1 cellular context compared by ENCODE assay signal in the genomic region with DNA sequence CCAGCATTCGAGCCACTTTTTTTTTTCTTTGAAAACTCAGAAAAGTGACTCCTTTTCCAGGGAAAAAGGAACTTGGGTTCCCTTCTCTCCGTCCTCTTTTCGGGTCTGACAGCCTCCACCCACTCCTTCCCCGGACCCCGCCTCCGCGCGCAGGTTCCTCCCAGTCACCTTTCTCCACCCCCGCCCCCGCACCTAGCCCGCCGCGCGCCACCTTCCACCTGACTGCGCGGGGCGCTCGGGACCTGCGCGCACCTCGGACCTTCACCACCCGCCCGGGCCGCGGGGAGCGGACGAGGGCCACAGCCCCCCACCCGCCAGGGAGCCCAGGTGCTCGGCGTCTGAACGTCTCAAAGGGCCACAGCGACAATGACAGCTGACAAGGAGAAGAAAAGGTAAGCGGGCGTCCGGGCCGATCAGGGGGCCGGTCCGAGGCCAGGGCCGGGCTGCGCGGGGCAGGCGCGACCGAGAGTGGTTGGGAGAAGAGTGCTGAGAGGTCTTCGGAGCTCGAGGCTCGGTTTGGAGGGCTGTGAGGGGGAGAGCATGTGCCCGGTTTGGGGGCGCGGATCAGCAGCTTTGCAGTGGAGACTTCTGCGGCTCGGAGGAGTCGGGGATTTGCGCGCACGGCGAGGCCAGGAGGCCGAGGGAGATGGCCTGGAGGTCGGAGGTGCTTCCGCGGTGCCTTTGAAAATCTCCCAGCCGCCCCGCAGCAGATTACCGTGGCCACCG.
A peak's percentile ranks its signal among the peaks of the same experiment; 100 is the strongest.
TF ChIP-seq lines count a peak whose summit lies in the region.

No MANE protein-coding gene starts in this region.

TF ChIP-seq in HepG2, 621 proteins besides CTCF, POLR2A, EP300 and RAD21 (continued from another document and continues in another):
- TF ChIP-seq, protein P1, sequence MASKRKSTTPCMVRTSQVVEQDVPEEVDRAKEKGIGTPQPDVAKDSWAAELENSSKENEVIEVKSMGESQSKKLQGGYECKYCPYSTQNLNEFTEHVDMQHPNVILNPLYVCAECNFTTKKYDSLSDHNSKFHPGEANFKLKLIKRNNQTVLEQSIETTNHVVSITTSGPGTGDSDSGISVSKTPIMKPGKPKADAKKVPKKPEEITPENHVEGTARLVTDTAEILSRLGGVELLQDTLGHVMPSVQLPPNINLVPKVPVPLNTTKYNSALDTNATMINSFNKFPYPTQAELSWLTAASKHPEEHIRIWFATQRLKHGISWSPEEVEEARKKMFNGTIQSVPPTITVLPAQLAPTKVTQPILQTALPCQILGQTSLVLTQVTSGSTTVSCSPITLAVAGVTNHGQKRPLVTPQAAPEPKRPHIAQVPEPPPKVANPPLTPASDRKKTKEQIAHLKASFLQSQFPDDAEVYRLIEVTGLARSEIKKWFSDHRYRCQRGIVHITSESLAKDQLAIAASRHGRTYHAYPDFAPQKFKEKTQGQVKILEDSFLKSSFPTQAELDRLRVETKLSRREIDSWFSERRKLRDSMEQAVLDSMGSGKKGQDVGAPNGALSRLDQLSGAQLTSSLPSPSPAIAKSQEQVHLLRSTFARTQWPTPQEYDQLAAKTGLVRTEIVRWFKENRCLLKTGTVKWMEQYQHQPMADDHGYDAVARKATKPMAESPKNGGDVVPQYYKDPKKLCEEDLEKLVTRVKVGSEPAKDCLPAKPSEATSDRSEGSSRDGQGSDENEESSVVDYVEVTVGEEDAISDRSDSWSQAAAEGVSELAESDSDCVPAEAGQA (IDR thresholded peaks at IDR 0.05; ENCODE audit: low read depth) = no peak
- TF ChIP-seq, protein P1 (CRISPR knock-in tag; IDR thresholded peaks at IDR 0.05; ENCODE audit: borderline replicate concordance) = no peak
- no peak for TF ChIP-seq NCOA5 (CRISPR knock-in tag; IDR thresholded peaks at IDR 0.05)
- TF ChIP-seq, protein P2, sequence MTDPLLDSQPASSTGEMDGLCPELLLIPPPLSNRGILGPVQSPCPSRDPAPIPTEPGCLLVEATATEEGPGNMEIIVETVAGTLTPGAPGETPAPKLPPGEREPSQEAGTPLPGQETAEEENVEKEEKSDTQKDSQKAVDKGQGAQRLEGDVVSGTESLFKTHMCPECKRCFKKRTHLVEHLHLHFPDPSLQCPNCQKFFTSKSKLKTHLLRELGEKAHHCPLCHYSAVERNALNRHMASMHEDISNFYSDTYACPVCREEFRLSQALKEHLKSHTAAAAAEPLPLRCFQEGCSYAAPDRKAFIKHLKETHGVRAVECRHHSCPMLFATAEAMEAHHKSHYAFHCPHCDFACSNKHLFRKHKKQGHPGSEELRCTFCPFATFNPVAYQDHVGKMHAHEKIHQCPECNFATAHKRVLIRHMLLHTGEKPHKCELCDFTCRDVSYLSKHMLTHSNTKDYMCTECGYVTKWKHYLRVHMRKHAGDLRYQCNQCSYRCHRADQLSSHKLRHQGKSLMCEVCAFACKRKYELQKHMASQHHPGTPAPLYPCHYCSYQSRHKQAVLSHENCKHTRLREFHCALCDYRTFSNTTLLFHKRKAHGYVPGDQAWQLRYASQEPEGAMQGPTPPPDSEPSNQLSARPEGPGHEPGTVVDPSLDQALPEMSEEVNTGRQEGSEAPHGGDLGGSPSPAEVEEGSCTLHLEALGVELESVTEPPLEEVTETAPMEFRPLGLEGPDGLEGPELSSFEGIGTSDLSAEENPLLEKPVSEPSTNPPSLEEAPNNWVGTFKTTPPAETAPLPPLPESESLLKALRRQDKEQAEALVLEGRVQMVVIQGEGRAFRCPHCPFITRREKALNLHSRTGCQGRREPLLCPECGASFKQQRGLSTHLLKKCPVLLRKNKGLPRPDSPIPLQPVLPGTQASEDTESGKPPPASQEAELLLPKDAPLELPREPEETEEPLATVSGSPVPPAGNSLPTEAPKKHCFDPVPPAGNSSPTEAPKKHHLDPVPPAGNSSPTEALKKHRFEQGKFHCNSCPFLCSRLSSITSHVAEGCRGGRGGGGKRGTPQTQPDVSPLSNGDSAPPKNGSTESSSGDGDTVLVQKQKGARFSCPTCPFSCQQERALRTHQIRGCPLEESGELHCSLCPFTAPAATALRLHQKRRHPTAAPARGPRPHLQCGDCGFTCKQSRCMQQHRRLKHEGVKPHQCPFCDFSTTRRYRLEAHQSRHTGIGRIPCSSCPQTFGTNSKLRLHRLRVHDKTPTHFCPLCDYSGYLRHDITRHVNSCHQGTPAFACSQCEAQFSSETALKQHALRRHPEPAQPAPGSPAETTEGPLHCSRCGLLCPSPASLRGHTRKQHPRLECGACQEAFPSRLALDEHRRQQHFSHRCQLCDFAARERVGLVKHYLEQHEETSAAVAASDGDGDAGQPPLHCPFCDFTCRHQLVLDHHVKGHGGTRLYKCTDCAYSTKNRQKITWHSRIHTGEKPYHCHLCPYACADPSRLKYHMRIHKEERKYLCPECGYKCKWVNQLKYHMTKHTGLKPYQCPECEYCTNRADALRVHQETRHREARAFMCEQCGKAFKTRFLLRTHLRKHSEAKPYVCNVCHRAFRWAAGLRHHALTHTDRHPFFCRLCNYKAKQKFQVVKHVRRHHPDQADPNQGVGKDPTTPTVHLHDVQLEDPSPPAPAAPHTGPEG (CRISPR knock-in tag; IDR thresholded peaks at IDR 0.05) = peak; percentile 84; the same call in 1 of the 2 replicates
- TF ChIP-seq MXD4 (CRISPR knock-in tag; IDR thresholded peaks at IDR 0.05) = peak; percentile 44; the same call in 1 of the 2 replicates
- TF ChIP-seq ZBTB42 (CRISPR knock-in tag; IDR thresholded peaks at IDR 0.05) = no peak
- TF ChIP-seq, protein P3, sequence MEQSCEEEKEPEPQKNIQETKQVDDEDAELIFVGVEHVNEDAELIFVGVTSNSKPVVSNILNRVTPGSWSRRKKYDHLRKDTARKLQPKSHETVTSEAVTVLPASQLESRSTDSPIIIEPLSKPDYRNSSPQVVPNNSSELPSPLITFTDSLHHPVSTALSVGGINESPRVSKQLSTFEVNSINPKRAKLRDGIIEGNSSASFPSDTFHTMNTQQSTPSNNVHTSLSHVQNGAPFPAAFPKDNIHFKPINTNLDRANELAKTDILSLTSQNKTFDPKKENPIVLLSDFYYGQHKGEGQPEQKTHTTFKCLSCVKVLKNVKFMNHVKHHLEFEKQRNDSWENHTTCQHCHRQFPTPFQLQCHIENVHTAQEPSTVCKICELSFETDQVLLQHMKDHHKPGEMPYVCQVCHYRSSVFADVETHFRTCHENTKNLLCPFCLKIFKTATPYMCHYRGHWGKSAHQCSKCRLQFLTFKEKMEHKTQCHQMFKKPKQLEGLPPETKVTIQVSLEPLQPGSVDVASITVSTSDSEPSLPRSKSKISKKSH (CRISPR knock-in tag; IDR thresholded peaks at IDR 0.05; ENCODE audit: borderline replicate concordance) = peak; percentile 29; the same call in 1 of the 2 replicates
- TF ChIP-seq, protein P4, sequence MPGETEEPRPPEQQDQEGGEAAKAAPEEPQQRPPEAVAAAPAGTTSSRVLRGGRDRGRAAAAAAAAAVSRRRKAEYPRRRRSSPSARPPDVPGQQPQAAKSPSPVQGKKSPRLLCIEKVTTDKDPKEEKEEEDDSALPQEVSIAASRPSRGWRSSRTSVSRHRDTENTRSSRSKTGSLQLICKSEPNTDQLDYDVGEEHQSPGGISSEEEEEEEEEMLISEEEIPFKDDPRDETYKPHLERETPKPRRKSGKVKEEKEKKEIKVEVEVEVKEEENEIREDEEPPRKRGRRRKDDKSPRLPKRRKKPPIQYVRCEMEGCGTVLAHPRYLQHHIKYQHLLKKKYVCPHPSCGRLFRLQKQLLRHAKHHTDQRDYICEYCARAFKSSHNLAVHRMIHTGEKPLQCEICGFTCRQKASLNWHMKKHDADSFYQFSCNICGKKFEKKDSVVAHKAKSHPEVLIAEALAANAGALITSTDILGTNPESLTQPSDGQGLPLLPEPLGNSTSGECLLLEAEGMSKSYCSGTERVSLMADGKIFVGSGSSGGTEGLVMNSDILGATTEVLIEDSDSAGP (CRISPR knock-in tag; IDR thresholded peaks at IDR 0.05; ENCODE audit: borderline replicate concordance) = peak; percentile 86; the same call in 1 of the 2 replicates
- TF ChIP-seq, protein P5, sequence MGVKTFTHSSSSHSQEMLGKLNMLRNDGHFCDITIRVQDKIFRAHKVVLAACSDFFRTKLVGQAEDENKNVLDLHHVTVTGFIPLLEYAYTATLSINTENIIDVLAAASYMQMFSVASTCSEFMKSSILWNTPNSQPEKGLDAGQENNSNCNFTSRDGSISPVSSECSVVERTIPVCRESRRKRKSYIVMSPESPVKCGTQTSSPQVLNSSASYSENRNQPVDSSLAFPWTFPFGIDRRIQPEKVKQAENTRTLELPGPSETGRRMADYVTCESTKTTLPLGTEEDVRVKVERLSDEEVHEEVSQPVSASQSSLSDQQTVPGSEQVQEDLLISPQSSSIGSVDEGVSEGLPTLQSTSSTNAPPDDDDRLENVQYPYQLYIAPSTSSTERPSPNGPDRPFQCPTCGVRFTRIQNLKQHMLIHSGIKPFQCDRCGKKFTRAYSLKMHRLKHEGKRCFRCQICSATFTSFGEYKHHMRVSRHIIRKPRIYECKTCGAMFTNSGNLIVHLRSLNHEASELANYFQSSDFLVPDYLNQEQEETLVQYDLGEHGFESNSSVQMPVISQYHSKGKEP (CRISPR knock-in tag; IDR thresholded peaks at IDR 0.05) = no peak
- TF ChIP-seq ZNF724P (CRISPR knock-in tag; IDR thresholded peaks at IDR 0.05; ENCODE audit: borderline replicate concordance) = peak; percentile 64
- TF ChIP-seq, protein P6, sequence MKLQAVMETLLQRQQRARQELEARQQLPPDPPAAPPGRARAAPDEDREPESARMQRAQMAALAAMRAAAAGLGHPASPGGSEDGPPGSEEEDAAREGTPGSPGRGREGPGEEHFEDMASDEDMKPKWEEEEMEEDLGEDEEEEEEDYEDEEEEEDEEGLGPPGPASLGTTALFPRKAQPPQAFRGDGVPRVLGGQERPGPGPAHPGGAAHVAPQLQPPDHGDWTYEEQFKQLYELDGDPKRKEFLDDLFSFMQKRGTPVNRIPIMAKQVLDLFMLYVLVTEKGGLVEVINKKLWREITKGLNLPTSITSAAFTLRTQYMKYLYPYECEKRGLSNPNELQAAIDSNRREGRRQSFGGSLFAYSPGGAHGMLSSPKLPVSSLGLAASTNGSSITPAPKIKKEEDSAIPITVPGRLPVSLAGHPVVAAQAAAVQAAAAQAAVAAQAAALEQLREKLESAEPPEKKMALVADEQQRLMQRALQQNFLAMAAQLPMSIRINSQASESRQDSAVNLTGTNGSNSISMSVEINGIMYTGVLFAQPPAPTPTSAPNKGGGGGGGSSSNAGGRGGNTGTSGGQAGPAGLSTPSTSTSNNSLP (IDR thresholded peaks at IDR 0.05; ENCODE audit: low read depth, low read length) = no peak
- TF ChIP-seq FOXK1 (CRISPR knock-in tag; IDR thresholded peaks at IDR 0.05; ENCODE audit: borderline replicate concordance, low read depth) = 0 out of 2 replicates have a peak, but pooled peaks have one; percentile 13
- TF ChIP-seq, protein P7, sequence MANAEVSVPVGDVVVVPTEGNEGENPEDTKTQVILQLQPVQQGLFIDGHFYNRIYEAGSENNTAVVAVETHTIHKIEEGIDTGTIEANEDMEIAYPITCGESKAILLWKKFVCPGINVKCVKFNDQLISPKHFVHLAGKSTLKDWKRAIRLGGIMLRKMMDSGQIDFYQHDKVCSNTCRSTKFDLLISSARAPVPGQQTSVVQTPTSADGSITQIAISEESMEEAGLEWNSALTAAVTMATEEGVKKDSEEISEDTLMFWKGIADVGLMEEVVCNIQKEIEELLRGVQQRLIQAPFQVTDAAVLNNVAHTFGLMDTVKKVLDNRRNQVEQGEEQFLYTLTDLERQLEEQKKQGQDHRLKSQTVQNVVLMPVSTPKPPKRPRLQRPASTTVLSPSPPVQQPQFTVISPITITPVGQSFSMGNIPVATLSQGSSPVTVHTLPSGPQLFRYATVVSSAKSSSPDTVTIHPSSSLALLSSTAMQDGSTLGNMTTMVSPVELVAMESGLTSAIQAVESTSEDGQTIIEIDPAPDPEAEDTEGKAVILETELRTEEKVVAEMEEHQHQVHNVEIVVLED (CRISPR knock-in tag; IDR thresholded peaks at IDR 0.05; ENCODE audit: borderline replicate concordance) = peak; percentile 29; the same call in 1 of the 2 replicates
- TF ChIP-seq ZNF333 (CRISPR knock-in tag; IDR thresholded peaks at IDR 0.05; ENCODE audit: borderline replicate concordance) = no peak; the same call in 1 of the 2 replicates
- TF ChIP-seq, protein P8, sequence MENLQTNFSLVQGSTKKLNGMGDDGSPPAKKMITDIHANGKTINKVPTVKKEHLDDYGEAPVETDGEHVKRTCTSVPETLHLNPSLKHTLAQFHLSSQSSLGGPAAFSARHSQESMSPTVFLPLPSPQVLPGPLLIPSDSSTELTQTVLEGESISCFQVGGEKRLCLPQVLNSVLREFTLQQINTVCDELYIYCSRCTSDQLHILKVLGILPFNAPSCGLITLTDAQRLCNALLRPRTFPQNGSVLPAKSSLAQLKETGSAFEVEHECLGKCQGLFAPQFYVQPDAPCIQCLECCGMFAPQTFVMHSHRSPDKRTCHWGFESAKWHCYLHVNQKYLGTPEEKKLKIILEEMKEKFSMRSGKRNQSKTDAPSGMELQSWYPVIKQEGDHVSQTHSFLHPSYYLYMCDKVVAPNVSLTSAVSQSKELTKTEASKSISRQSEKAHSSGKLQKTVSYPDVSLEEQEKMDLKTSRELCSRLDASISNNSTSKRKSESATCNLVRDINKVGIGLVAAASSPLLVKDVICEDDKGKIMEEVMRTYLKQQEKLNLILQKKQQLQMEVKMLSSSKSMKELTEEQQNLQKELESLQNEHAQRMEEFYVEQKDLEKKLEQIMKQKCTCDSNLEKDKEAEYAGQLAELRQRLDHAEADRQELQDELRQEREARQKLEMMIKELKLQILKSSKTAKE (CRISPR knock-in tag; IDR thresholded peaks at IDR 0.05; ENCODE audit: borderline replicate concordance) = peak; percentile 69; the same call in 1 of the 2 replicates
